ENCODE assay signal across 9 cellular contexts in the genomic region with DNA sequence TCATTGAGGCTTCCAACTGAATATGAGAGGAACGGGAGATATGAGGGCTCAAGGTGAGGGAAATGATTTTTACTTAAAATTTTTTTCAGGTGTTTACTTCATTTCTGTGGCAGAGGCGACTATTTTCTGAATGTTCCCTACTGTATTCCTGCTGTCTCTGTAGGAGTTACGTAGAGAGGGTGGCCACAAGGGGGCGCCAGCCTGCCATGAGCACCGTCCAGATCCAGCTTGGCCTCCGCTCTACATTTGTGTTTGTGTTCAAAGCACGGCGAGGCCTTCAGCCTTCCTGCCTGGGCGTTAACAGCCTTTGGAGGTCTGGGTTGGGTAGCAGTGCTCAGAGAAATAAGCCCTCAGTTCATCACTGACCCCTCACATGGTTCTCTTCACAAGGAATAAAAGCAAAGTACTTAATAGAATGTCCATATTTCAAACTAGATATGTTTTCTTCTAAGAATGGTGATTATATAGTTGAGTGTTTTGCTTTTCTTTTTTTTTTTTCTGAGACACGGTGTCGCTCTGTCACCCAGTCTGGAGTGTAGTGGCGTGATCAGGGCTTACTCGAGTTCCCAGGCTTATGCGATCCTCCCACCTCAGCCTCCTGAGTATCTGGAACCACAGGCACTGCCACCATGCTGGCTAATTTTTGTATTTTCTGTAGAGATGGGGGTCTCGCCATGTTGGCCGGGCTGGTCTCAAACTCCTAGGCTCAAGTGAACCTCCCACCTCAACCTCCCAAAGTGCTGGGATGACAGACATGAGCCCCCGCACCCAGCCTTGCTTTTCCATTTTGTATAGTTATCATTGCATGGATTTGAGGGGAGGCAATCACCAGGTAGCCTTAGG. TPM values are rescaled to one million over a fixed set of nuclear protein-coding genes. Genes with fewer than 3 reads are reported as not detected.
DNase-seq lines count a peak whose midpoint lies in the region; ATAC-seq, FAIRE-seq and TF ChIP-seq lines count a peak whose summit lies in the region.
"Had no signal": no experiment of that assay in that cellular context is flagged by ENCODE, and none has a peak within 500 bp of the region (broad histone marks: within the 10 kb centered on the region; RNA-seq: fewer than 3 reads in every experiment).

No MANE protein-coding gene starts in this region.

- no peak overlapping the region for H3K18ac ChIP-seq in H1 (ENCODE audit: extremely low read depth, low read length)
- H3K18ac ChIP-seq in mesendoderm (ENCODE audit: low read length): no peak overlapping the region

- H2BK20ac ChIP-seq in H1 (ENCODE audit: low read length): no peak overlapping the region

- H3K4me3 Mint-ChIP-seq in CD4-positive, alpha-beta T cell: no peak overlapping the region
- H3K4me3 Mint-ChIP-seq: IgD-negative memory B cell had no signal

- H2BK120ac ChIP-seq in H1 (replicated peaks; ENCODE audit: low read depth, low read length) (no peak overlapping the region), mesendoderm (ENCODE audit: low read depth, low read length) (no peak overlapping the region)

- peaks cover 16% of the 10 kb centered on the region for H3K4me1 Mint-ChIP-seq in CD4-positive, alpha-beta T cell (ENCODE audit: low read depth)

- no peaks in the 10 kb centered on the region for H3K9me3 ChIP-seq in CD4-positive, alpha-beta T cell (ENCODE audit: control insufficient read depth, low read length)
- H3K9me3 ChIP-seq in H1 (ENCODE audit: insufficient read depth in 2 of 2, low read depth in 1 of 2, low read length in 1 of 2): no peaks in the 10 kb centered on the region

- H2BK12ac ChIP-seq in H1 (ENCODE audit: low read depth, low read length): no peak overlapping the region

- no peaks in the 10 kb centered on the region for H3K27me3 ChIP-seq in CD4-positive, alpha-beta T cell (ENCODE audit: control insufficient read depth, insufficient read depth, low read length)
- H3K27me3 ChIP-seq in H1 (replicated peaks in 1 of 4; ENCODE audit: control insufficient read depth in 3 of 4, extremely low read depth in 1 of 4, insufficient read depth in 3 of 4, low read length in 3 of 4): no peaks in the 10 kb centered on the region; a peak in 1 of 7 replicates
- no peaks in the 10 kb centered on the region for H3K27me3 ChIP-seq in mesendoderm (ENCODE audit: insufficient read depth, low read length, poor library complexity)

- TF ChIP-seq RAD21 in H1 (IDR thresholded peaks at IDR 0.05 in 1 of 2, conservative IDR thresholded peaks at IDR 0.05 in 1 of 2; ENCODE audit: low read depth in 2 of 2, low read length in 2 of 2): peak; percentile 75 to 81

- H3K36me3 Mint-ChIP-seq in CD4-positive, alpha-beta T cell (ENCODE audit: low read depth): peaks cover 68% of the 10 kb centered on the region
- H3K36me3 Mint-ChIP-seq: IgD-negative memory B cell had no signal

- intact Hi-C loops in CD4-positive, alpha-beta T cell (cut with DNase I, micrococcal nuclease): loop anchor here (1.0 kb wide), 1 partner anchor 46 kb away; no protein-coding TSS in a partner anchor

- TF ChIP-seq CTCF in CD4-positive, alpha-beta T cell (IDR thresholded peaks at IDR 0.05): peak; percentile 85
- TF ChIP-seq CTCF in H1 (IDR thresholded peaks at IDR 0.05; ENCODE audit: control extremely low read depth in 1 of 3, insufficient read depth in 1 of 3, low read depth in 1 of 3, low read length in 3 of 3): peak; percentile 89 to 95 (median 92)

- no peak overlapping the region for H2AK5ac ChIP-seq in H1 (ENCODE audit: low read depth, low read length)
- H2AK5ac ChIP-seq in mesendoderm (ENCODE audit: low read length): no peak overlapping the region

- H2BK15ac ChIP-seq in H1 (ENCODE audit: low read length) (no peak overlapping the region), mesendoderm (replicated peaks; ENCODE audit: low read depth) (no peak overlapping the region)

- H3K4ac ChIP-seq in H1 (replicated peaks; ENCODE audit: insufficient read length, low read depth, low read length) (no peak overlapping the region), mesendoderm (ENCODE audit: low read depth, low read length) (no peak overlapping the region)

- TF ChIP-seq EP300 in H1 (IDR thresholded peaks at IDR 0.05; ENCODE audit: borderline replicate concordance in 1 of 2, low read depth in 2 of 2, low read length in 2 of 2): no peak

- H3K23ac ChIP-seq in H1 (ENCODE audit: insufficient read length): no peak overlapping the region
- no peak overlapping the region for H3K23ac ChIP-seq in mesendoderm (ENCODE audit: low read length)

- H3K14ac ChIP-seq in H1 (ENCODE audit: insufficient read length): no peak overlapping the region

- peak; percentile 68 to 84 (median 72) for DNase-seq in CD4-positive, alpha-beta T cell
- DNase-seq in NCI-H82 treated with DMSO at 0.1 percent for 48 hours (lab: John Stamatoyannopoulos, UW; ENCODE audit: unreplicated experiment) (peak; percentile 31), H1 (ENCODE audit: low read depth in 1 of 2, low spot score in 2 of 2) (peak; percentile 50 to 92), mesendoderm (peak; percentile 86)
- DNase-seq in activated CD8-positive, alpha-beta memory T cell treated with anti-CD3 and anti-CD28 coated beads for 4 hours (ENCODE audit: low read depth in 2 of 2): peak; percentile 56 to 58
- peak; percentile 59 for DNase-seq in stimulated activated CD8-positive, alpha-beta memory T cell treated with anti-CD3 and anti-CD28 coated beads, Interleukin-15, amount 100 ng/mL, for 24 hours (ENCODE audit: low read depth)

- POLR2A ChIA-PET in CD4-positive, alpha-beta T cell (lab: Charles Lee): interaction anchor here (0.6 kb wide), 1 partner anchor 62 kb away, joined by 3 read pairs; a partner anchor contains a TSS
- POLR2A ChIA-PET in H1 (lab: Charles Lee; ENCODE audit: partially characterized antibody): interaction anchor here (0.7 to 6.9 kb wide), 3 partner anchors 17 to 21 kb away, joined by 3 to 29 read pairs (median 4); no protein-coding TSS in a partner anchor

- H3K56ac ChIP-seq in H1 (replicated peaks; ENCODE audit: insufficient read length, low read depth, low read length) (no peak overlapping the region), mesendoderm (ENCODE audit: low read length) (no peak overlapping the region)

- H3K27ac Mint-ChIP-seq in CD4-positive, alpha-beta T cell: peak overlapping the region; percentile 59

- H3K79me2 ChIP-seq in H1 (ENCODE audit: control insufficient read depth in 1 of 2, insufficient read depth in 2 of 2, low read length in 2 of 2) (0 out of 4 replicates have a peak, but pooled peaks cover 0 to 2% of the 10 kb centered on the region in 2 experiments), mesendoderm (ENCODE audit: control insufficient read depth, insufficient read depth, low read length) (no peaks in the 10 kb centered on the region)

- no peak overlapping the region; the same call in 1 of the 2 replicates for H4K8ac ChIP-seq in H1 (ENCODE audit: extremely low read depth, insufficient read depth, low read length)
- no peak overlapping the region for H4K8ac ChIP-seq in mesendoderm (ENCODE audit: low read depth, low read length)

- H3K79me1 ChIP-seq in H1 (ENCODE audit: low read depth, low read length): no peaks in the 10 kb centered on the region
- no peaks in the 10 kb centered on the region for H3K79me1 ChIP-seq in mesendoderm (ENCODE audit: low read length)

- no peak overlapping the region for H2AFZ ChIP-seq in H1 (ENCODE audit: low read length)

- H4K5ac ChIP-seq in H1 (ENCODE audit: insufficient read length, low read depth, low read length) (no peak overlapping the region), mesendoderm (ENCODE audit: low read length) (no peak overlapping the region)

- CTCF ChIA-PET in CD4-positive, alpha-beta T cell (lab: Charles Lee): interaction anchor here (0.5 to 2.2 kb wide), 16 partner anchors 8 to 227 kb away, joined by 3 to 7 read pairs (median 3); a partner anchor contains a TSS
- CTCF ChIA-PET in H1 (lab: Charles Lee; ENCODE audit: partially characterized antibody): interaction anchor here (0.6 to 31.3 kb wide), 9 partner anchors 11 to 58 kb away, joined by 3 to 921 read pairs (median 7); a partner anchor contains a TSS

- FAIRE-seq in H1 (lab: Jason Lieb, UNC): peak; percentile 24

- H3K27me3 Mint-ChIP-seq in CD4-positive, alpha-beta T cell: no peaks in the 10 kb centered on the region
- H3K27me3 Mint-ChIP-seq: IgD-negative memory B cell had no signal

- no peak overlapping the region for H3K27ac ChIP-seq in CD4-positive, alpha-beta T cell (ENCODE audit: low read depth, low read length)
- no peak overlapping the region for H3K27ac ChIP-seq in H1 (ENCODE audit: low read depth, low read length)
- H3K27ac ChIP-seq in mesendoderm (ENCODE audit: low read depth, low read length): no peak overlapping the region

- H3K4me3 ChIP-seq in H1 (ENCODE audit: extremely low read depth in 1 of 4, insufficient read depth in 2 of 4, low read depth in 3 of 4, low read length in 4 of 4) (no peak overlapping the region), mesendoderm (ENCODE audit: low read length) (no peak overlapping the region)

- 53% methylated on average over 13 of the region's 17 CpGs; no CpG with 5 or more reads in 1 of the 2 experiments for WGBS in H1 (ENCODE audit: extremely low coverage in 1 of 2, insufficient coverage in 1 of 2, insufficient read length in 1 of 2, insufficient replicate concordance in 2 of 2, low coverage in 1 of 2, low lambda C conversion rate in 2 of 2, missing lambda C conversion rate in 1 of 2), 2 experiments
- no CpG with 5 or more reads among the region's 17 CpGs for WGBS in mesendoderm (ENCODE audit: extremely low coverage, insufficient coverage, low lambda C conversion rate)

- H4K20me1 ChIP-seq in H1 (replicated peaks in 1 of 2; ENCODE audit: control insufficient read depth in 1 of 2, insufficient read depth in 2 of 2, low read length in 2 of 2): peaks cover 0 to 8% of the 10 kb centered on the region in 2 experiments

- TF ChIP-seq POLR2A in H1 (IDR thresholded peaks at IDR 0.05; ENCODE audit: control extremely low read depth in 1 of 2, low read depth in 2 of 2, low read length in 2 of 2): no peak

- H4K91ac ChIP-seq in H1 (replicated peaks; ENCODE audit: insufficient read length, low read length): no peak overlapping the region

- H3K4me1 ChIP-seq in H1 (replicated peaks in 1 of 4; ENCODE audit: control insufficient read depth in 3 of 4, insufficient read depth in 4 of 4, low read length in 3 of 4): no peaks in the 10 kb centered on the region
- no peaks in the 10 kb centered on the region for H3K4me1 ChIP-seq in mesendoderm (ENCODE audit: control insufficient read depth, low read depth, low read length)

- H3K36me3 ChIP-seq in H1 (ENCODE audit: control insufficient read depth in 2 of 4, insufficient read depth in 4 of 4, low read length in 3 of 4): peaks cover 15 to 34% (median 22%) of the 10 kb centered on the region in 4 experiments; a peak in 7 of 8 replicates
- peaks cover 12% of the 10 kb centered on the region for H3K36me3 ChIP-seq in mesendoderm (ENCODE audit: control insufficient read depth, insufficient read depth, low read length)

- no peak overlapping the region for H2BK5ac ChIP-seq in H1 (ENCODE audit: low read depth, low read length)
- H2BK5ac ChIP-seq in mesendoderm (ENCODE audit: low read length): no peak overlapping the region

- no peak overlapping the region for H3K4me2 ChIP-seq in H1 (ENCODE audit: insufficient read depth in 1 of 2, low read depth in 2 of 2, low read length in 2 of 2)
- no peak overlapping the region for H3K4me2 ChIP-seq in mesendoderm (ENCODE audit: low read length)

- no peaks in the 10 kb centered on the region for H3K9me3 Mint-ChIP-seq in CD4-positive, alpha-beta T cell
- H3K9me3 Mint-ChIP-seq: IgD-negative memory B cell had no signal

- H3K23me2 ChIP-seq in H1 (ENCODE audit: low read depth, low read length): no peaks in the 10 kb centered on the region

- peak; percentile 93 for ATAC-seq in CD4-positive, alpha-beta T cell (ENCODE audit: poor library complexity)
- peak; percentile 63 for ATAC-seq in HG03095 (IDR thresholded peaks at IDR 0.05; ENCODE audit: unreplicated experiment)
- no peak for ATAC-seq in GM18870 (IDR thresholded peaks at IDR 0.05; ENCODE audit: unreplicated experiment)

- H3K9ac ChIP-seq in H1 (replicated peaks in 1 of 4; ENCODE audit: extremely low read depth in 1 of 4, low read depth in 3 of 4, low read length in 3 of 4) (no peak overlapping the region), mesendoderm (ENCODE audit: low read length) (no peak overlapping the region)

RNA-seq across cellular contexts. Expression of a gene that starts 22.3 kb away (rescaled TPM):
- 1 to 10 TPM; 5.8 to 6.6 TPM for total RNA-seq in CD4-positive, alpha-beta T cell
- 538 and 572 TPM in 2 replicates for total RNA-seq in H1 (2021; fragmentation: NEBNext Ultra II Directional; extraction: Animal tissue kit (Norgen Biotek cat#: 25700))
- 950 and 1,969 TPM in 2 replicates for polyA plus RNA-seq in H1 (2011; rRNA removed)
- polyA plus RNA-seq in H1 (2011; cell fraction: cytosol; rRNA removed): 828 TPM
- polyA plus RNA-seq in H1 (2011; cell fraction: nucleus; rRNA removed): 1,943 TPM
- 757 to 990 TPM (median 908 TPM) in 4 replicates for polyA plus RNA-seq in H1 (2012, experiment 1 of 2)
- polyA plus RNA-seq in H1 (2012, experiment 2 of 2): 939 TPM
- 514 TPM for polyA plus RNA-seq in H1 (2013, experiment 1 of 2)
- 503 TPM for polyA plus RNA-seq in H1 (2013, experiment 2 of 2)
- polyA minus RNA-seq in H1 (2011; rRNA and poly(A)+ RNA removed): 153 and 156 TPM in 2 replicates
- polyA minus RNA-seq in H1 (2011; cell fraction: cytosol; rRNA and poly(A)+ RNA removed): 356 TPM
- polyA minus RNA-seq in H1 (2011; cell fraction: nucleus; rRNA and poly(A)+ RNA removed): 378 TPM
- 162 TPM for polyA plus RNA-seq in mesendoderm (2013, experiment 1 of 2)
- 164 TPM for polyA plus RNA-seq in mesendoderm (2013, experiment 2 of 2)

RNA-seq across cellular contexts. Expression of a gene that starts 28.6 kb away (rescaled TPM):
- total RNA-seq in CD4-positive, alpha-beta T cell: 1 to 10 TPM; 9.2 to 9.8 TPM
- total RNA-seq in H1 (2021; fragmentation: NEBNext Ultra II Directional; extraction: Animal tissue kit (Norgen Biotek cat#: 25700)): 15.1 and 15.8 TPM in 2 replicates
- polyA plus RNA-seq in H1 (2011; rRNA removed): 19.0 and 29.7 TPM in 2 replicates
- 23.3 TPM for polyA plus RNA-seq in H1 (2011; cell fraction: cytosol; rRNA removed)
- 44.0 TPM for polyA plus RNA-seq in H1 (2011; cell fraction: nucleus; rRNA removed)
- 9.2 to 14.2 TPM (median 13.8 TPM) in 4 replicates for polyA plus RNA-seq in H1 (2012, experiment 1 of 2)
- polyA plus RNA-seq in H1 (2012, experiment 2 of 2): 11.3 TPM
- polyA plus RNA-seq in H1 (2013, experiment 1 of 2): 6.8 TPM
- 6.6 TPM for polyA plus RNA-seq in H1 (2013, experiment 2 of 2)
- polyA minus RNA-seq in H1 (2011; rRNA and poly(A)+ RNA removed): 6.4 and 6.9 TPM in 2 replicates
- polyA minus RNA-seq in H1 (2011; cell fraction: cytosol; rRNA and poly(A)+ RNA removed): 11.2 TPM
- 26.1 TPM for polyA minus RNA-seq in H1 (2011; cell fraction: nucleus; rRNA and poly(A)+ RNA removed)
- polyA plus RNA-seq in mesendoderm (2013, experiment 1 of 2): 9.6 TPM
- 9.5 TPM for polyA plus RNA-seq in mesendoderm (2013, experiment 2 of 2)

Comparison
In these comparisons a context has a peak if more than half of its experiments do, and no peak if none do; other contexts are left out.
1. DNase-seq: peak in every context shown above with its lines; median percentile 86 in mesendoderm; 72 in CD4-positive, alpha-beta T cell; 71 in H1; 59 in stimulated activated CD8-positive, alpha-beta memory T cell treated with anti-CD3 and anti-CD28 coated beads, Interleukin-15, amount 100 ng/mL, for 24 hours; 57 in activated CD8-positive, alpha-beta memory T cell treated with anti-CD3 and anti-CD28 coated beads for 4 hours; 31 in NCI-H82 treated with DMSO at 0.1 percent for 48 hours.
2. RNA of a gene that starts 22.3 kb away (total RNA-seq): 538 to 572 TPM in H1; 5.8 to 6.6 TPM in CD4-positive, alpha-beta T cell; every median in the first group is over 10 times any median in the second.